ENCODE assay signal across 25 cellular contexts in genomic region chr11:64898076-64898445, GRCh38. TPM values are rescaled to one million over a fixed set of nuclear protein-coding genes. Genes with fewer than 3 reads are reported as not detected.
DNase-seq lines count a peak whose midpoint lies in the region; ATAC-seq, FAIRE-seq and TF ChIP-seq lines count a peak whose summit lies in the region.
"Had no signal": no experiment of that assay in that cellular context is flagged by ENCODE, and none has a peak within 500 bp of the region (broad histone marks: within the 10 kb centered on the region; RNA-seq: fewer than 3 reads in every experiment).

No MANE protein-coding gene starts in this region.

- no peak for TF ChIP-seq CTCF in K562 (IDR thresholded peaks at IDR 0.05 in 2 of 3, conservative IDR thresholded peaks at IDR 0.05 in 1 of 3; ENCODE audit: insufficient read depth in 2 of 3, low read depth in 1 of 3, low read length in 3 of 3)
- no peak for TF ChIP-seq CTCF in endothelial cell of umbilical vein (IDR thresholded peaks at IDR 0.05; ENCODE audit: extremely low read depth in 1 of 2, insufficient read depth in 1 of 2, low read depth in 1 of 2, low read length in 2 of 2)
- no peak for TF ChIP-seq CTCF in natural killer cell (IDR thresholded peaks at IDR 0.05)

- H3K36me3 ChIP-seq in H7 (replicated peaks; ENCODE audit: control insufficient read depth, insufficient read depth, low read length) (peaks cover 7% of the 10 kb centered on the region), K562 (ENCODE audit: control insufficient read depth, insufficient read depth, low read length) (peaks cover 74% of the 10 kb centered on the region; the same call in 2 of the 3 replicates), endothelial cell of umbilical vein (ENCODE audit: control insufficient read depth in 2 of 2, extremely low read depth in 1 of 2, insufficient read depth in 2 of 2, low read length in 2 of 2) (peaks cover 0 to 39% of the 10 kb centered on the region in 2 experiments)

- H3K79me2 ChIP-seq in K562 (ENCODE audit: control insufficient read depth, insufficient read depth, low read length) (no peaks in the 10 kb centered on the region), endothelial cell of umbilical vein (ENCODE audit: control insufficient read depth, insufficient read depth, low read length) (no peaks in the 10 kb centered on the region)

- CTCF ChIA-PET in K562 (lab: Yijun Ruan, JAX; ENCODE audit: low intra/inter-chr PET ratio) (no interaction called here), endothelial cell of umbilical vein (lab: Charles Lee) (interaction anchor here (0.8 to 0.9 kb wide), 2 partner anchors 10 to 54 kb away, joined by 3 to 5 read pairs; no protein-coding TSS in a partner anchor)

- no peak for TF ChIP-seq POLR2A in K562 (conservative IDR thresholded peaks at IDR 0.05)
- TF ChIP-seq POLR2A in endothelial cell of umbilical vein (IDR thresholded peaks at IDR 0.05; ENCODE audit: low read depth, low read length): no peak

- H3K27me3 Mint-ChIP-seq in natural killer cell (ENCODE audit: low read depth in 2 of 2): no peaks in the 10 kb centered on the region
- H3K27me3 Mint-ChIP-seq: B cell; CD4-positive, CD25-positive, alpha-beta regulatory T cell had no signal

- H3K27ac ChIP-seq in K562 (ENCODE audit: extremely low read depth, low read depth, low read length): no peak overlapping the region
- no peak overlapping the region for H3K27ac ChIP-seq in endothelial cell of umbilical vein (ENCODE audit: insufficient read depth, low read depth, low read length)
- H3K27ac ChIP-seq: 22Rv1, BLaER1, C4-2B had no signal

- in situ Hi-C loops in K562 (cut with MboI): no loop called here

- H3K4me2 ChIP-seq in K562 (ENCODE audit: insufficient read depth, low read length) (no peak overlapping the region), endothelial cell of umbilical vein (ENCODE audit: insufficient read depth, low read length) (no peak overlapping the region)
- H3K4me2 ChIP-seq: GM23338 had no signal

- intact Hi-C loops in K562 (cut with micrococcal nuclease): no loop called here
- intact Hi-C loops in endothelial cell of umbilical vein (cut with micrococcal nuclease): no loop called here
- intact Hi-C loops in natural killer cell (cut with micrococcal nuclease): no loop called here

- H3K4me1 Mint-ChIP-seq in stimulated activated effector memory CD8-positive, alpha-beta T cell treated with anti-CD3 and anti-CD28 coated beads, Interleukin-12 subunit alpha, Interleukin-12 subunit beta, amount 100 ng/mL, for 72 hours: peaks cover 15% of the 10 kb centered on the region
- peaks cover 0 to 12% of the 10 kb centered on the region in 2 donors for H3K4me1 Mint-ChIP-seq in natural killer cell

- POLR2A ChIA-PET in K562 (lab: Yijun Ruan, JAX) (interaction anchor here (1.1 to 1.3 kb wide), 3 partner anchors 17 to 602 kb away, joined by 3 read pairs; no protein-coding TSS in a partner anchor), endothelial cell of umbilical vein (lab: Charles Lee) (interaction anchor here (0.6 kb wide), 1 partner anchor 13 kb away, joined by 3 read pairs; no protein-coding TSS in a partner anchor)

- H3K4me1 ChIP-seq in K562 (replicated peaks in 1 of 2; ENCODE audit: control insufficient read depth in 2 of 2, insufficient read depth in 2 of 2, low read length in 2 of 2) (peaks cover 3 to 43% of the 10 kb centered on the region in 2 experiments; a peak in 3 of 5 replicates), endothelial cell of umbilical vein (ENCODE audit: control insufficient read depth, extremely low read depth, insufficient read depth, low read length) (no peaks in the 10 kb centered on the region)
- H3K4me1 ChIP-seq: HAP-1 had no signal

- WGBS in K562 (ENCODE audit: insufficient coverage, low coverage, missing lambda C conversion rate): 90% methylated on average over 3 of the region's 9 CpGs

- H3K4me3 ChIP-seq in H7 (ENCODE audit: insufficient read depth, low read depth, low read length) (no peak overlapping the region), K562 (no peak overlapping the region), endothelial cell of umbilical vein (replicated peaks in 1 of 3; ENCODE audit: insufficient read depth in 1 of 3, low read depth in 1 of 3, low read length in 3 of 3) (no peak overlapping the region)
- H3K4me3 ChIP-seq: BLaER1, GM12878, GM23338, HAP-1 had no signal

- H4K20me1 ChIP-seq in K562 (replicated peaks; ENCODE audit: control insufficient read depth, insufficient read depth, low read length): no peaks in the 10 kb centered on the region
- no peaks in the 10 kb centered on the region for H4K20me1 ChIP-seq in endothelial cell of umbilical vein (replicated peaks; ENCODE audit: control insufficient read depth, extremely low read depth, insufficient read depth, low read length)
- H4K20me1 ChIP-seq: BLaER1 had no signal

- H3K9me3 ChIP-seq in K562 (replicated peaks; ENCODE audit: control insufficient read depth, insufficient read depth, low read depth, low read length) (no peaks in the 10 kb centered on the region), endothelial cell of umbilical vein (replicated peaks; ENCODE audit: control insufficient read depth, insufficient read depth, low read length) (no peaks in the 10 kb centered on the region)
- H3K9me3 ChIP-seq: BLaER1, Caco-2, HAP-1 had no signal

- dilution Hi-C loops in endothelial cell of umbilical vein (cut with MboI; ENCODE audit: extremely low pct_ligation_motif_present, low sequenced_read_pairs): loop anchor here (10.0 kb wide), 1 partner anchor 53 kb away; the partner anchor contains the start of gene CDC42BPG

- no peak for TF ChIP-seq EP300 in K562 (IDR thresholded peaks at IDR 0.05; ENCODE audit: low read length)

- no peaks in the 10 kb centered on the region for H3K9me1 ChIP-seq in K562 (ENCODE audit: control insufficient read depth, insufficient read depth, low read length)
- no peaks in the 10 kb centered on the region for H3K9me1 ChIP-seq in endothelial cell of umbilical vein (replicated peaks; ENCODE audit: control insufficient read depth, extremely low read depth, insufficient read depth, low read length)

- H2AFZ ChIP-seq in K562 (ENCODE audit: low read depth, low read length): no peak overlapping the region
- no peak overlapping the region for H2AFZ ChIP-seq in endothelial cell of umbilical vein (ENCODE audit: low read depth, low read length)
- H2AFZ ChIP-seq: GM23338 had no signal

- no peak for ATAC-seq in K562
- ATAC-seq in stimulated activated effector memory CD8-positive, alpha-beta T cell treated with anti-CD3 and anti-CD28 coated beads, Interleukin-12 subunit alpha, Interleukin-12 subunit beta, amount 100 ng/mL, for 72 hours: no peak
- ATAC-seq in natural killer cell: no peak
- ATAC-seq: CD8-positive, alpha-beta T cell; GM12878; GM23338 had no signal

- H3K9me3 Mint-ChIP-seq in stimulated activated effector memory CD8-positive, alpha-beta T cell treated with anti-CD3 and anti-CD28 coated beads, Interleukin-12 subunit alpha, Interleukin-12 subunit beta, amount 100 ng/mL, for 72 hours: no peaks in the 10 kb centered on the region
- no peaks in the 10 kb centered on the region for H3K9me3 Mint-ChIP-seq in natural killer cell
- H3K9me3 Mint-ChIP-seq: CD8-positive, alpha-beta T cell; GM23338; HFFc6 had no signal

- BruUV-seq in K562 (replicated peaks; lab: Mats Ljungman, UMichigan): no TSS peak
- TSS peak; percentile 31 for BruUV-seq in endothelial cell of umbilical vein (replicated peaks; lab: Mats Ljungman, UMichigan)

- peak overlapping the region; percentile 40 for H3K27ac Mint-ChIP-seq in stimulated activated effector memory CD8-positive, alpha-beta T cell treated with anti-CD3 and anti-CD28 coated beads, Interleukin-12 subunit alpha, Interleukin-12 subunit beta, amount 100 ng/mL, for 72 hours
- H3K27ac Mint-ChIP-seq in natural killer cell: no peak overlapping the region
- H3K27ac Mint-ChIP-seq: B cell; CD4-positive, CD25-positive, alpha-beta regulatory T cell; CD8-positive, alpha-beta T cell; GM23338; HFFc6 had no signal

- DNase-seq in H7 (peak; percentile 39), K562 (ENCODE audit: extremely low read depth in 1 of 4, low spot score in 3 of 4) (no peak), endothelial cell of umbilical vein (ENCODE audit: low read depth, low spot score) (no peak), natural killer cell (no peak), hypothalamus (lab: John Stamatoyannopoulos, UW) (no peak)
- no peak for DNase-seq in stimulated activated effector memory CD8-positive, alpha-beta T cell treated with anti-CD3 and anti-CD28 coated beads, Interleukin-12 subunit alpha, Interleukin-12 subunit beta, amount 100 ng/mL, for 72 hours (ENCODE audit: low spot score in 2 of 2)
- no peak for DNase-seq in activated CD8-positive, alpha-beta memory T cell treated with anti-CD3 and anti-CD28 coated beads, Interleukin-2, amount 50 U/mL, for 4 hours
- DNase-seq: Caco-2; CD4-positive, CD25-positive, alpha-beta regulatory T cell; CD8-positive, alpha-beta T cell; DMS153; DND-41; GDM1; HFFc6 had no signal

- H3K9ac ChIP-seq in K562 (ENCODE audit: insufficient read depth in 1 of 2, low read depth in 2 of 2, low read length in 2 of 2) (no peak overlapping the region), endothelial cell of umbilical vein (replicated peaks; ENCODE audit: extremely low read depth, insufficient read depth, low read length) (no peak overlapping the region)

- H3K36me3 Mint-ChIP-seq in stimulated activated effector memory CD8-positive, alpha-beta T cell treated with anti-CD3 and anti-CD28 coated beads, Interleukin-12 subunit alpha, Interleukin-12 subunit beta, amount 100 ng/mL, for 72 hours: peaks cover 57% of the 10 kb centered on the region
- no peaks in the 10 kb centered on the region for H3K36me3 Mint-ChIP-seq in natural killer cell

- no peak for TF ChIP-seq RAD21 in K562 (CRISPR knock-in tag; conservative IDR thresholded peaks at IDR 0.05 in 1 of 2, IDR thresholded peaks at IDR 0.05 in 1 of 2)

- H3K4me3 Mint-ChIP-seq in stimulated activated effector memory CD8-positive, alpha-beta T cell treated with anti-CD3 and anti-CD28 coated beads, Interleukin-12 subunit alpha, Interleukin-12 subunit beta, amount 100 ng/mL, for 72 hours: no peak overlapping the region
- H3K4me3 Mint-ChIP-seq in natural killer cell: no peak overlapping the region
- H3K4me3 Mint-ChIP-seq: B cell; CD4-positive, CD25-positive, alpha-beta regulatory T cell; CD8-positive, alpha-beta T cell; GM23338; HFFc6 had no signal

- no peaks in the 10 kb centered on the region for H3K27me3 ChIP-seq in H7 (ENCODE audit: control insufficient read depth, insufficient read depth, low read length)
- no peaks in the 10 kb centered on the region for H3K27me3 ChIP-seq in K562 (ENCODE audit: control insufficient read depth in 2 of 2, insufficient read depth in 2 of 2, low read length in 2 of 2)
- no peaks in the 10 kb centered on the region for H3K27me3 ChIP-seq in endothelial cell of umbilical vein (ENCODE audit: control insufficient read depth in 2 of 2, insufficient read depth in 2 of 2, low read length in 2 of 2)
- H3K27me3 ChIP-seq: BLaER1 had no signal

- FAIRE-seq in K562 (lab: Jason Lieb, UNC) (no peak), endothelial cell of umbilical vein (lab: Jason Lieb, UNC) (no peak)
- FAIRE-seq: A204.1, GM12878, GM19239 had no signal

RNA-seq across cellular contexts. Expression of gene ATG2A, which starts 18.9 kb away (rescaled TPM):
- 19.3 and 22.5 TPM in 2 replicates for total RNA-seq in H7 (2014; rRNA removed; shearing (Covaris generic))
- 50.6 and 183 TPM in 2 replicates for total RNA-seq in K562 (2011; cell fraction: chromatin; rRNA removed; ENCODE audit: low replicate concordance)
- 131 and 133 TPM in 2 replicates for total RNA-seq in K562 (2011; cell fraction: nucleolus; rRNA removed)
- 70.0 and 70.2 TPM in 2 replicates for total RNA-seq in K562 (2011; cell fraction: nucleoplasm; rRNA removed)
- total RNA-seq in K562 (2014; rRNA removed) (22.2 and 22.4 TPM in 2 replicates), K562 (2014; rRNA removed; fragmentation: Illumina TruSeq; extraction: Trizol) (3.2 and 3.6 TPM in 2 replicates), K562 (2015; rRNA removed; fragmentation: Illumina TruSeq; extraction: Trizol) (6.2 and 7.7 TPM in 2 replicates), K562 (2021) (37.7 and 45.9 TPM in 2 replicates), endothelial cell of umbilical vein (24.3 and 27.4 TPM in 2 replicates), natural killer cell (100 to 1,000 TPM; 165 to 321 (median 259) TPM)
- polyA plus RNA-seq in K562 (2011; rRNA removed) (4.6 and 11.2 TPM in 2 replicates), K562 (2014; fragmentation: Illumina TruSeq; extraction: Trizol) (5.2 and 15.8 TPM in 2 replicates), K562 (2014; fragmentation: Nextera tagmentation; extraction: Ambion mirVana) (under 1 TPM; 0.25 to 0.53 TPM), K562 (2014; rRNA removed) (21.0 and 21.6 TPM in 2 replicates), endothelial cell of umbilical vein (13.4 and 17.6 TPM in 2 replicates)
- 6.2 and 17.3 TPM in 2 replicates for polyA plus RNA-seq in K562 (2011; cell fraction: cytosol; rRNA removed)
- polyA plus RNA-seq in K562 (2011; cell fraction: nucleus; rRNA removed): 42.8 and 78.0 TPM in 2 replicates
- 22.5 and 32.9 TPM in 2 replicates for polyA plus RNA-seq in K562 (2012)
- 5.7 and 7.2 TPM in 2 replicates for polyA minus RNA-seq in K562 (2011; rRNA and poly(A)+ RNA removed)
- polyA minus RNA-seq in K562 (2011; cell fraction: cytosol; rRNA and poly(A)+ RNA removed): 18.2 and 19.4 TPM in 2 replicates
- 45.1 and 49.8 TPM in 2 replicates for polyA minus RNA-seq in K562 (2011; cell fraction: nucleus; rRNA and poly(A)+ RNA removed)
- polyA plus RNA-seq in endothelial cell of umbilical vein (2011; cell fraction: cytosol; rRNA removed): 7.8 and 10.6 TPM in 2 replicates
- 26.8 and 30.3 TPM in 2 replicates for polyA plus RNA-seq in endothelial cell of umbilical vein (2011; cell fraction: nucleus; rRNA removed)
- polyA plus RNA-seq in endothelial cell of umbilical vein (2012): 14.2 and 17.3 TPM in 2 replicates
- polyA minus RNA-seq in endothelial cell of umbilical vein: 12.0 and 12.9 TPM in 2 replicates
- 25.1 TPM for polyA minus RNA-seq in endothelial cell of umbilical vein (2011; cell fraction: cytosol; rRNA and poly(A)+ RNA removed)
- 12.5 and 16.6 TPM in 2 replicates for polyA minus RNA-seq in endothelial cell of umbilical vein (2011; cell fraction: nucleus; rRNA and poly(A)+ RNA removed)

RNA-seq across cellular contexts. Expression of gene EHD1, which starts 19.6 kb away (rescaled TPM):
- 23.7 and 30.2 TPM in 2 replicates for total RNA-seq in H7 (2014; rRNA removed; shearing (Covaris generic))
- total RNA-seq in K562 (2011; cell fraction: chromatin; rRNA removed; ENCODE audit: low replicate concordance): 20.8 and 92.1 TPM in 2 replicates
- 57.7 and 64.3 TPM in 2 replicates for total RNA-seq in K562 (2011; cell fraction: nucleolus; rRNA removed)
- total RNA-seq in K562 (2011; cell fraction: nucleoplasm; rRNA removed): 24.2 and 37.8 TPM in 2 replicates
- total RNA-seq in K562 (2014; rRNA removed): 39.1 and 40.0 TPM in 2 replicates
- total RNA-seq in K562 (2014; rRNA removed; fragmentation: Illumina TruSeq; extraction: Trizol): 7.2 and 11.5 TPM in 2 replicates
- 12.7 and 12.9 TPM in 2 replicates for total RNA-seq in K562 (2015; rRNA removed; fragmentation: Illumina TruSeq; extraction: Trizol)
- total RNA-seq in K562 (2021): 65.0 and 69.6 TPM in 2 replicates
- polyA plus RNA-seq in K562 (2011; rRNA removed): 16.4 and 34.2 TPM in 2 replicates
- 30.6 and 56.6 TPM in 2 replicates for polyA plus RNA-seq in K562 (2011; cell fraction: cytosol; rRNA removed)
- 30.2 and 48.9 TPM in 2 replicates for polyA plus RNA-seq in K562 (2011; cell fraction: nucleus; rRNA removed)
- 38.5 and 52.8 TPM in 2 replicates for polyA plus RNA-seq in K562 (2012)
- 41.0 and 45.1 TPM in 2 replicates for polyA plus RNA-seq in K562 (2014; fragmentation: Illumina TruSeq; extraction: Trizol)
- under 1 TPM; 0.46 to 0.59 TPM for polyA plus RNA-seq in K562 (2014; fragmentation: Nextera tagmentation; extraction: Ambion mirVana)
- polyA plus RNA-seq in K562 (2014; rRNA removed): 26.8 and 27.3 TPM in 2 replicates
- 26.8 and 39.2 TPM in 2 replicates for polyA minus RNA-seq in K562 (2011; rRNA and poly(A)+ RNA removed)
- 50.9 and 64.3 TPM in 2 replicates for polyA minus RNA-seq in K562 (2011; cell fraction: cytosol; rRNA and poly(A)+ RNA removed)
- polyA minus RNA-seq in K562 (2011; cell fraction: nucleus; rRNA and poly(A)+ RNA removed): 17.4 and 22.8 TPM in 2 replicates
- total RNA-seq in endothelial cell of umbilical vein: 98.0 and 109 TPM in 2 replicates
- 136 and 140 TPM in 2 replicates for polyA plus RNA-seq in endothelial cell of umbilical vein
- polyA plus RNA-seq in endothelial cell of umbilical vein (2011; cell fraction: cytosol; rRNA removed): 109 and 112 TPM in 2 replicates
- 91.7 and 102 TPM in 2 replicates for polyA plus RNA-seq in endothelial cell of umbilical vein (2011; cell fraction: nucleus; rRNA removed)
- 101 and 131 TPM in 2 replicates for polyA plus RNA-seq in endothelial cell of umbilical vein (2012)
- 136 and 168 TPM in 2 replicates for polyA minus RNA-seq in endothelial cell of umbilical vein
- polyA minus RNA-seq in endothelial cell of umbilical vein (2011; cell fraction: cytosol; rRNA and poly(A)+ RNA removed): 41.1 TPM
- polyA minus RNA-seq in endothelial cell of umbilical vein (2011; cell fraction: nucleus; rRNA and poly(A)+ RNA removed): 35.6 and 63.3 TPM in 2 replicates
- 100 to 1,000 TPM; 218 to 246 (median 225) TPM for total RNA-seq in natural killer cell

RNA-seq across cellular contexts. Expression of gene PPP2R5B, which starts 26.4 kb away (rescaled TPM):
- total RNA-seq in H7 (2014; rRNA removed; shearing (Covaris generic)): 5.0 and 6.0 TPM in 2 replicates
- 18.6 and 35.5 TPM in 2 replicates for total RNA-seq in K562 (2011; cell fraction: chromatin; rRNA removed; ENCODE audit: low replicate concordance)
- 16.1 and 22.7 TPM in 2 replicates for total RNA-seq in K562 (2011; cell fraction: nucleolus; rRNA removed)
- 17.8 and 18.6 TPM in 2 replicates for total RNA-seq in K562 (2011; cell fraction: nucleoplasm; rRNA removed)
- total RNA-seq in K562 (2014; rRNA removed): 3.3 and 5.2 TPM in 2 replicates
- 1.8 and 3.2 TPM in 2 replicates for total RNA-seq in K562 (2014; rRNA removed; fragmentation: Illumina TruSeq; extraction: Trizol)
- total RNA-seq in K562 (2015; rRNA removed; fragmentation: Illumina TruSeq; extraction: Trizol): 2.5 and 2.6 TPM in 2 replicates
- 6.4 and 7.8 TPM in 2 replicates for total RNA-seq in K562 (2021)
- polyA plus RNA-seq in K562 (2011; rRNA removed): 7.3 and 11.1 TPM in 2 replicates
- 9.0 and 9.1 TPM in 2 replicates for polyA plus RNA-seq in K562 (2011; cell fraction: cytosol; rRNA removed)
- polyA plus RNA-seq in K562 (2011; cell fraction: nucleus; rRNA removed): 46.9 and 48.0 TPM in 2 replicates
- 5.8 and 10.7 TPM in 2 replicates for polyA plus RNA-seq in K562 (2012)
- 5.1 and 5.2 TPM in 2 replicates for polyA plus RNA-seq in K562 (2014; fragmentation: Illumina TruSeq; extraction: Trizol)
- polyA plus RNA-seq in K562 (2014; fragmentation: Nextera tagmentation; extraction: Ambion mirVana): under 1 TPM; 0.10 to 0.13 TPM
- polyA plus RNA-seq in K562 (2014; rRNA removed): 5.1 and 6.1 TPM in 2 replicates
- polyA minus RNA-seq in K562 (2011; rRNA and poly(A)+ RNA removed): 3.4 and 4.0 TPM in 2 replicates
- polyA minus RNA-seq in K562 (2011; cell fraction: cytosol; rRNA and poly(A)+ RNA removed): 3.6 and 3.9 TPM in 2 replicates
- 4.8 and 5.9 TPM in 2 replicates for polyA minus RNA-seq in K562 (2011; cell fraction: nucleus; rRNA and poly(A)+ RNA removed)
- 17.8 and 21.5 TPM in 2 replicates for total RNA-seq in endothelial cell of umbilical vein
- 17.6 and 20.9 TPM in 2 replicates for polyA plus RNA-seq in endothelial cell of umbilical vein
- polyA plus RNA-seq in endothelial cell of umbilical vein (2011; cell fraction: cytosol; rRNA removed): 15.6 and 19.5 TPM in 2 replicates
- polyA plus RNA-seq in endothelial cell of umbilical vein (2011; cell fraction: nucleus; rRNA removed): 41.2 and 52.8 TPM in 2 replicates
- polyA plus RNA-seq in endothelial cell of umbilical vein (2012): 19.5 and 21.5 TPM in 2 replicates
- polyA minus RNA-seq in endothelial cell of umbilical vein: 10.1 and 13.6 TPM in 2 replicates
- polyA minus RNA-seq in endothelial cell of umbilical vein (2011; cell fraction: cytosol; rRNA and poly(A)+ RNA removed): 2.5 TPM
- polyA minus RNA-seq in endothelial cell of umbilical vein (2011; cell fraction: nucleus; rRNA and poly(A)+ RNA removed): 6.5 and 8.1 TPM in 2 replicates
- total RNA-seq in natural killer cell: 10 to 100 TPM; 27.8 to 31.5 (median 28.5) TPM

RNA-seq across cellular contexts. Expression of gene GPHA2, which starts 37.6 kb away (rescaled TPM):
- total RNA-seq in H7 (2014; rRNA removed; shearing (Covaris generic)): 2.4 TPM in 1 of 2 replicates, not detected in the other
- total RNA-seq in K562 (2011; cell fraction: chromatin; rRNA removed; ENCODE audit: low replicate concordance): not detected in 2 replicates
- total RNA-seq in K562 (2011; cell fraction: nucleolus; rRNA removed): not detected in 2 replicates
- not detected in 2 replicates for total RNA-seq in K562 (2011; cell fraction: nucleoplasm; rRNA removed)
- total RNA-seq in K562 (2014; rRNA removed) (not detected in 2 replicates), K562 (2014; rRNA removed; fragmentation: Illumina TruSeq; extraction: Trizol) (not detected in 2 replicates), K562 (2015; rRNA removed; fragmentation: Illumina TruSeq; extraction: Trizol) (0.22 TPM in 1 of 2 replicates, not detected in the other), K562 (2021) (not detected in 2 replicates), endothelial cell of umbilical vein (not detected in 2 replicates), natural killer cell (not detected)
- polyA plus RNA-seq in K562 (2011; rRNA removed) (not detected in 2 replicates), K562 (2014; fragmentation: Illumina TruSeq; extraction: Trizol) (not detected in 2 replicates), K562 (2014; fragmentation: Nextera tagmentation; extraction: Ambion mirVana) (under 1 TPM in 1 of 2 experiments, not detected in 1; 0.17 TPM), K562 (2014; rRNA removed) (1.4 TPM in 1 of 2 replicates, not detected in the other), endothelial cell of umbilical vein (not detected in 2 replicates)
- polyA plus RNA-seq in K562 (2011; cell fraction: cytosol; rRNA removed): not detected in 2 replicates
- 0.74 and 0.88 TPM in 2 replicates for polyA plus RNA-seq in K562 (2011; cell fraction: nucleus; rRNA removed)
- polyA plus RNA-seq in K562 (2012): not detected in 2 replicates
- not detected in 2 replicates for polyA minus RNA-seq in K562 (2011; rRNA and poly(A)+ RNA removed)
- polyA minus RNA-seq in K562 (2011; cell fraction: cytosol; rRNA and poly(A)+ RNA removed): not detected in 2 replicates
- not detected in 2 replicates for polyA minus RNA-seq in K562 (2011; cell fraction: nucleus; rRNA and poly(A)+ RNA removed)
- not detected in 2 replicates for polyA plus RNA-seq in endothelial cell of umbilical vein (2011; cell fraction: cytosol; rRNA removed)
- polyA plus RNA-seq in endothelial cell of umbilical vein (2011; cell fraction: nucleus; rRNA removed): not detected in 2 replicates
- not detected in 2 replicates for polyA plus RNA-seq in endothelial cell of umbilical vein (2012)
- not detected in 2 replicates for polyA minus RNA-seq in endothelial cell of umbilical vein
- not detected for polyA minus RNA-seq in endothelial cell of umbilical vein (2011; cell fraction: cytosol; rRNA and poly(A)+ RNA removed)
- polyA minus RNA-seq in endothelial cell of umbilical vein (2011; cell fraction: nucleus; rRNA and poly(A)+ RNA removed): not detected in 2 replicates
- total RNA-seq: Caco-2; CD4-positive, CD25-positive, alpha-beta regulatory T cell; CD8-positive, alpha-beta T cell; GM12878; H4; HFFc6 had no signal
- polyA plus RNA-seq: AG04450; CD4-positive, CD25-positive, alpha-beta regulatory T cell; GM12878 had no signal

RNA-seq across cellular contexts. Expression of gene CDC42BPG, which starts 53.6 kb away (rescaled TPM):
- total RNA-seq in H7 (2014; rRNA removed; shearing (Covaris generic)): 2.3 and 2.6 TPM in 2 replicates
- 19.1 and 64.6 TPM in 2 replicates for total RNA-seq in K562 (2011; cell fraction: chromatin; rRNA removed; ENCODE audit: low replicate concordance)
- 33.3 and 37.9 TPM in 2 replicates for total RNA-seq in K562 (2011; cell fraction: nucleolus; rRNA removed)
- 16.2 and 19.7 TPM in 2 replicates for total RNA-seq in K562 (2011; cell fraction: nucleoplasm; rRNA removed)
- 4.0 and 7.1 TPM in 2 replicates for total RNA-seq in K562 (2014; rRNA removed)
- 0.99 and 1.1 TPM in 2 replicates for total RNA-seq in K562 (2014; rRNA removed; fragmentation: Illumina TruSeq; extraction: Trizol)
- total RNA-seq in K562 (2015; rRNA removed; fragmentation: Illumina TruSeq; extraction: Trizol): 2.1 and 2.5 TPM in 2 replicates
- total RNA-seq in K562 (2021): 7.4 and 8.8 TPM in 2 replicates
- polyA plus RNA-seq in K562 (2011; rRNA removed): 2.2 and 3.6 TPM in 2 replicates
- 2.0 and 4.5 TPM in 2 replicates for polyA plus RNA-seq in K562 (2011; cell fraction: cytosol; rRNA removed)
- polyA plus RNA-seq in K562 (2011; cell fraction: nucleus; rRNA removed): 15.1 and 28.5 TPM in 2 replicates
- polyA plus RNA-seq in K562 (2012): 4.7 and 6.3 TPM in 2 replicates
- 1.8 and 4.6 TPM in 2 replicates for polyA plus RNA-seq in K562 (2014; fragmentation: Illumina TruSeq; extraction: Trizol)
- polyA plus RNA-seq in K562 (2014; fragmentation: Nextera tagmentation; extraction: Ambion mirVana): under 1 TPM; 0.04 to 0.08 TPM
- polyA plus RNA-seq in K562 (2014; rRNA removed): 7.9 and 11.8 TPM in 2 replicates
- 2.1 and 3.0 TPM in 2 replicates for polyA minus RNA-seq in K562 (2011; rRNA and poly(A)+ RNA removed)
- polyA minus RNA-seq in K562 (2011; cell fraction: cytosol; rRNA and poly(A)+ RNA removed): 3.2 and 3.5 TPM in 2 replicates
- 12.1 and 12.2 TPM in 2 replicates for polyA minus RNA-seq in K562 (2011; cell fraction: nucleus; rRNA and poly(A)+ RNA removed)
- total RNA-seq in endothelial cell of umbilical vein: 0.42 and 0.62 TPM in 2 replicates
- 0.13 and 0.19 TPM in 2 replicates for polyA plus RNA-seq in endothelial cell of umbilical vein
- 0.14 and 0.16 TPM in 2 replicates for polyA plus RNA-seq in endothelial cell of umbilical vein (2011; cell fraction: cytosol; rRNA removed)
- polyA plus RNA-seq in endothelial cell of umbilical vein (2011; cell fraction: nucleus; rRNA removed): 0.49 and 0.57 TPM in 2 replicates
- polyA plus RNA-seq in endothelial cell of umbilical vein (2012): 0.27 and 0.33 TPM in 2 replicates
- polyA minus RNA-seq in endothelial cell of umbilical vein: 0.17 and 0.32 TPM in 2 replicates
- 2.3 TPM for polyA minus RNA-seq in endothelial cell of umbilical vein (2011; cell fraction: cytosol; rRNA and poly(A)+ RNA removed)
- polyA minus RNA-seq in endothelial cell of umbilical vein (2011; cell fraction: nucleus; rRNA and poly(A)+ RNA removed): 0.24 and 0.34 TPM in 2 replicates
- total RNA-seq in natural killer cell: 10 to 100 TPM in 2 of 3 donors, 1 to 10 TPM in 1; 8.2 to 12.7 (median 10.7) TPM
